In the genomic region with DNA sequence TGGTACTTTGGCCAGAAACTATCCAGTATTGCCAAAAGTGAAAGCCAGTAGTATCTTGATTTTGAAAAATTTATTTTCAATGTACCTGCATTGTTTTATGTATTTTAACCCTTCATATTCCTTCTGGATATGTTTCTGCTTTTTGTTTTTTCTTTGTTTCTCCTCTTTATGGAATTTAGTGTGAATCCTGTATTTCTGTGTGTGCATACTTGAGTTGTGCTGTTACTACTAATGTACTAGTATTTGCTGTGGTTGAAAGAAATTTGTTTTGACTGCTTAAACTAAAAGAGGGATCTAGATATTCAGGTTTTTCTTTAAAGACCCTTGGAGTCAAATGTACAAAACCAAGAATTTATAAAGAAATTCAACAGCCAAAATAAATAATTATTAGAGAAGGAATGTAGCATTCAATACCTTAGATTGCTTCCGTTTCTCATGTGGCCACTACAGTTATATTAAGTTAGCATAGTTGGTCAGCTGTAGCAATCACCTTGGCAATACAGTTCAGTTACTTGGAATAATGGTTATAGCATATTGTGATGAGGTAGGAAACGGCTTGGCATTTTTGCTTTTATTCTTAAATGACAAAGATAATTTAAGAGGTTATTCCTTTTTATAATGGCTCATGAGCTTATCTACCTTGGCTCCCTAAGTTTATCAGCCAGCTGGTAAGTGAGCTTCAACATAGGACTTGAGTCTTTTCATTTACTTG, we compare ENCODE assay signal across 27 cellular contexts. TPM values are rescaled to one million over a fixed set of nuclear protein-coding genes. Genes with fewer than 3 reads are reported as not detected.
DNase-seq lines count a peak whose midpoint lies in the region; ATAC-seq, FAIRE-seq and TF ChIP-seq lines count a peak whose summit lies in the region.
"Had no signal": no experiment of that assay in that cellular context is flagged by ENCODE, and none has a peak within 500 bp of the region (broad histone marks: within the 10 kb centered on the region; RNA-seq: fewer than 3 reads in every experiment).

No MANE protein-coding gene starts in this region.

- peaks cover 38 to 42% of the 10 kb centered on the region in 2 donors for H3K36me3 Mint-ChIP-seq in stimulated activated naive B cell treated with anti-CD40 and anti-IgM and Interleukin-4, amounts not matched to agents 10 μg/mL and 1 μg/mL and 100 μg/mL, for 72 hours

- TF ChIP-seq EP300 in HepG2 (IDR thresholded peaks at IDR 0.05; ENCODE audit: low read depth in 2 of 2, low read length in 2 of 2) (no peak), HepG2 (CRISPR knock-in tag; IDR thresholded peaks at IDR 0.05; ENCODE audit: borderline replicate concordance) (no peak), GM12878 (IDR thresholded peaks at IDR 0.05; ENCODE audit: borderline replicate concordance in 1 of 2, control insufficient read depth in 1 of 2, low read depth in 2 of 2, low read length in 2 of 2) (no peak)

- H2AFZ ChIP-seq in HepG2 (ENCODE audit: low read length) (no peak overlapping the region), Loucy (ENCODE audit: low read length) (no peak overlapping the region), GM12878 (ENCODE audit: control insufficient read depth, low read depth, low read length) (no peak overlapping the region)

- H3K4me1 Mint-ChIP-seq in stimulated activated naive B cell treated with anti-CD40 and anti-IgM and Interleukin-4, amounts not matched to agents 10 μg/mL and 1 μg/mL and 100 μg/mL, for 72 hours, result peaks cover 28 to 63% of the 10 kb centered on the region in 2 donors

- H3K9ac ChIP-seq in HepG2 (ENCODE audit: insufficient read depth, low read depth, low read length) (no peak overlapping the region), Loucy (ENCODE audit: low read depth, low read length, poor library complexity, severe bottlenecking) (peak overlapping the region; percentile 96), GM12878 (ENCODE audit: control insufficient read depth, insufficient read depth, low read length) (no peak overlapping the region)

- H3K27ac ChIP-seq in HepG2 (ENCODE audit: extremely low read length, insufficient read depth, low read length), result no peak overlapping the region
- H3K27ac ChIP-seq in right lobe of liver, result no peak overlapping the region
- no peak overlapping the region; the same call in 1 of the 2 replicates for H3K27ac ChIP-seq in GM12878 (ENCODE audit: control insufficient read depth, insufficient read depth)
- no peak overlapping the region for H3K27ac ChIP-seq in WERI-Rb-1

- TF ChIP-seq RAD21 in HepG2 (CRISPR knock-in tag; IDR thresholded peaks at IDR 0.05), result no peak
- TF ChIP-seq RAD21 in GM12878 (IDR thresholded peaks at IDR 0.05; ENCODE audit: insufficient read depth, low read depth, low read length), result no peak

- DNase-seq in HepG2 (ENCODE audit: low spot score) (no peak), right lobe of liver (no peak), GM12878 (ENCODE audit: low read depth, low spot score) (no peak), GM03348 (ENCODE audit: low spot score) (no peak), WERI-Rb-1 (no peak)
- no peak for DNase-seq in stimulated activated naive B cell treated with anti-CD40 and anti-IgM and Interleukin-4, amounts not matched to agents 10 μg/mL and 1 μg/mL and 100 μg/mL, for 72 hours
- DNase-seq: AML-193, COR-L47, DMS 273 treated with DMSO at 0.1 percent for 48 hours, DMS79 treated with DMSO at 0.1 percent for 48 hours, H9, HFFc6, Kasumi-1, MG63, NCI-H1048, NCI-H146, NCI-H2029, NCI-H2227 treated with DMSO at 0.1 percent for 48 hours, NCI-H510A, NCI-H774, PC-3, SHP77, SW 1271, T-helper 2 cell had no signal

- H3K4me2 ChIP-seq in HepG2 (ENCODE audit: low read depth, low read length), result no peak overlapping the region
- peak overlapping the region; percentile 79 for H3K4me2 ChIP-seq in Loucy (ENCODE audit: low read depth, low read length, poor library complexity, severe bottlenecking)
- H3K4me2 ChIP-seq in GM12878 (ENCODE audit: control insufficient read depth, insufficient read depth), result peak overlapping the region; percentile 78

- H3K4me3 Mint-ChIP-seq in stimulated activated naive B cell treated with anti-CD40 and anti-IgM and Interleukin-4, amounts not matched to agents 10 μg/mL and 1 μg/mL and 100 μg/mL, for 72 hours, result peak overlapping the region; percentile 21 to 73
- H3K4me3 Mint-ChIP-seq: H9, HFFc6 had no signal

- CTCF ChIA-PET in HepG2 (lab: Yijun Ruan, JAX; ENCODE audit: low intra/inter-chr PET ratio, low total read pairs) (no interaction called here), GM12878 (lab: Yijun Ruan, JAX) (interaction anchor here (0.7 to 7.9 kb wide), 5 partner anchors 10 to 66 kb away, joined by 3 to 60 read pairs (median 9); no protein-coding TSS in a partner anchor)

- in situ Hi-C loops in HepG2 (cut with HindIII; ENCODE audit: extremely low pct_ligation_motif_present, low pct_unique_long_range_greater_than_20kb) (no loop called here), GM12878 (cut with MboI) (no loop called here)

- H3K4me3 ChIP-seq in HepG2 (replicated peaks in 1 of 3; ENCODE audit: insufficient read depth in 1 of 3, low read depth in 2 of 3, low read length in 3 of 3) (no peak overlapping the region), right lobe of liver (no peak overlapping the region), Loucy (ENCODE audit: low read length, poor library complexity, severe bottlenecking) (peak overlapping the region; percentile 88), GM12878 (peak overlapping the region; percentile 85), WERI-Rb-1 (ENCODE audit: low read depth, low read length) (no peak overlapping the region)
- H3K4me3 ChIP-seq: MG63 had no signal

- peaks cover 0 to 1% of the 10 kb centered on the region in 2 donors for H3K9me3 Mint-ChIP-seq in stimulated activated naive B cell treated with anti-CD40 and anti-IgM and Interleukin-4, amounts not matched to agents 10 μg/mL and 1 μg/mL and 100 μg/mL, for 72 hours
- H3K9me3 Mint-ChIP-seq: H9, HFFc6 had no signal

- no peak for FAIRE-seq in HepG2 (lab: Jason Lieb, UNC)
- FAIRE-seq in GM12878 (lab: Jason Lieb, UNC), result no peak
- FAIRE-seq: GM19239 had no signal

- SMC1A ChIA-PET in GM12878 (lab: Charles Lee; ENCODE audit: uncharacterized antibody, unreplicated experiment), result interaction anchor here (0.8 to 14.7 kb wide), 11 partner anchors 8 to 492 kb away, joined by 3 to 254 read pairs (median 5); partner anchors contain the start of gene DNAJA2

- 99% methylated on average over 2 of the region's 2 CpGs for WGBS in HepG2 (ENCODE audit: low lambda C conversion rate)
- 74% methylated on average over 2 of the region's 2 CpGs for WGBS in right lobe of liver (ENCODE audit: insufficient coverage, low coverage, low lambda C conversion rate, missing lambda C conversion rate)
- WGBS in GM12878 (ENCODE audit: insufficient coverage, insufficient replicate concordance, low lambda C conversion rate, missing lambda C conversion rate), result 68% methylated on average over 2 of the region's 2 CpGs

- H3K79me2 ChIP-seq in HepG2 (ENCODE audit: insufficient read depth, low read length), result peaks cover 46% of the 10 kb centered on the region
- H3K79me2 ChIP-seq in Loucy (ENCODE audit: insufficient read depth, low read length), result peaks cover 75% of the 10 kb centered on the region
- peaks cover 63% of the 10 kb centered on the region for H3K79me2 ChIP-seq in GM12878 (ENCODE audit: control insufficient read depth, insufficient read depth, low read length)

- TF ChIP-seq POLR2A in HepG2 (IDR thresholded peaks at IDR 0.05; ENCODE audit: insufficient read depth in 1 of 2, low read depth in 2 of 2, low read length in 2 of 2), result no peak
- no peak for TF ChIP-seq POLR2A in right lobe of liver (IDR thresholded peaks at IDR 0.05)
- no peak for TF ChIP-seq POLR2A in GM12878 (IDR thresholded peaks at IDR 0.05; ENCODE audit: low read depth, low read length)

- RAD21 ChIA-PET in GM12878 (lab: Charles Lee; ENCODE audit: unreplicated experiment), result interaction anchor here (1.0 to 19.6 kb wide), 8 partner anchors 9 to 322 kb away, joined by 3 to 238 read pairs (median 10); partner anchors contain the start of gene NETO2

- H3K27me3 ChIP-seq in HepG2 (ENCODE audit: control insufficient read depth in 1 of 2, insufficient read depth in 2 of 2, low read length in 2 of 2) (no peaks in the 10 kb centered on the region; a peak in 1 of 5 replicates), right lobe of liver (no peaks in the 10 kb centered on the region), Loucy (ENCODE audit: insufficient read depth, low read length, poor library complexity, severe bottlenecking) (no peaks in the 10 kb centered on the region), GM12878 (replicated peaks in 1 of 2; ENCODE audit: control insufficient read depth in 2 of 2, insufficient read depth in 2 of 2, low read length in 1 of 2) (no peaks in the 10 kb centered on the region), WERI-Rb-1 (ENCODE audit: insufficient read depth, low read depth, severe bottlenecking) (no peaks in the 10 kb centered on the region)
- H3K27me3 ChIP-seq: MG63 had no signal

- TF ChIP-seq CTCF in HepG2 (CRISPR knock-in tag; IDR thresholded peaks at IDR 0.05), result no peak
- TF ChIP-seq CTCF in right lobe of liver (IDR thresholded peaks at IDR 0.05), result no peak
- TF ChIP-seq CTCF in Loucy (conservative IDR thresholded peaks at IDR 0.05; ENCODE audit: low read length), result no peak
- no peak for TF ChIP-seq CTCF in GM12878 (IDR thresholded peaks at IDR 0.05 in 2 of 3, conservative IDR thresholded peaks at IDR 0.05 in 1 of 3; ENCODE audit: control insufficient read depth in 2 of 3, extremely low read depth in 1 of 3, insufficient read depth in 1 of 3, low read depth in 3 of 3, low read length in 3 of 3)
- TF ChIP-seq CTCF in WERI-Rb-1 (IDR thresholded peaks at IDR 0.05; ENCODE audit: low read depth, low read length), result no peak

- POLR2A ChIA-PET in HepG2 (lab: Yijun Ruan, JAX), result no interaction called here
- POLR2A ChIA-PET in GM12878 (lab: Charles Lee), result interaction anchor here (1.0 to 3.2 kb wide), 4 partner anchors 8 to 27 kb away, joined by 3 to 13 read pairs (median 9); no protein-coding TSS in a partner anchor

- peaks cover 1 to 8% of the 10 kb centered on the region in 2 experiments; a peak in 3 of 5 replicates for H3K36me3 ChIP-seq in HepG2 (replicated peaks in 1 of 2; ENCODE audit: control insufficient read depth in 1 of 2, insufficient read depth in 2 of 2, low read length in 2 of 2)
- H3K36me3 ChIP-seq in right lobe of liver, result no peaks in the 10 kb centered on the region
- no peaks in the 10 kb centered on the region for H3K36me3 ChIP-seq in Loucy (ENCODE audit: insufficient read depth, low read length)
- peaks cover 0 to 7% of the 10 kb centered on the region in 2 experiments; a peak in 3 of 4 replicates for H3K36me3 ChIP-seq in GM12878 (ENCODE audit: control insufficient read depth in 2 of 2, insufficient read depth in 2 of 2, low read length in 1 of 2)
- no peaks in the 10 kb centered on the region; the same call in 1 of the 2 replicates for H3K36me3 ChIP-seq in WERI-Rb-1
- H3K36me3 ChIP-seq: MG63 had no signal

- no peak overlapping the region for H3K27ac Mint-ChIP-seq in stimulated activated naive B cell treated with anti-CD40 and anti-IgM and Interleukin-4, amounts not matched to agents 10 μg/mL and 1 μg/mL and 100 μg/mL, for 72 hours
- H3K27ac Mint-ChIP-seq: H9, HFFc6 had no signal

- H3K27me3 Mint-ChIP-seq in stimulated activated naive B cell treated with anti-CD40 and anti-IgM and Interleukin-4, amounts not matched to agents 10 μg/mL and 1 μg/mL and 100 μg/mL, for 72 hours, result no peaks in the 10 kb centered on the region

- H3K4me1 ChIP-seq in HepG2 (ENCODE audit: insufficient read depth, low read length) (peaks cover 64% of the 10 kb centered on the region), right lobe of liver (peaks cover 0 to 11% (median 0%) of the 10 kb centered on the region in 4 donors), Loucy (ENCODE audit: insufficient read depth, low read length, poor library complexity, severe bottlenecking) (peaks cover 55% of the 10 kb centered on the region), GM12878 (ENCODE audit: control insufficient read depth, insufficient read depth, low read length) (peaks cover 6% of the 10 kb centered on the region; the same call in 1 of the 2 replicates)

- no peaks in the 10 kb centered on the region for H3K9me2 ChIP-seq in Loucy (replicated peaks; ENCODE audit: low read depth, low read length)

- intact Hi-C loops in HepG2 (cut with micrococcal nuclease; ENCODE audit: unreplicated experiment) (no loop called here), right lobe of liver (cut with DNase I) (no loop called here), GM12878 (cut with micrococcal nuclease; ENCODE audit: unreplicated experiment) (loop anchor here (1.0 to 10.0 kb wide), 3 partner anchors 27 to 151 kb away; no protein-coding TSS in a partner anchor)

- BruUV-seq in HepG2 (replicated peaks; lab: Mats Ljungman, UMichigan) (no TSS peak), GM12878 (replicated peaks; lab: Mats Ljungman, UMichigan) (no TSS peak)

- H3F3A ChIP-seq in Loucy (ENCODE audit: low read depth), result no peaks in the 10 kb centered on the region

- H4K20me1 ChIP-seq in HepG2 (ENCODE audit: insufficient read depth, low read length) (no peaks in the 10 kb centered on the region), Loucy (ENCODE audit: insufficient read depth, low read length, poor library complexity, severe bottlenecking) (peaks cover 17% of the 10 kb centered on the region), GM12878 (ENCODE audit: control insufficient read depth, insufficient read depth) (no peaks in the 10 kb centered on the region)

- ATAC-seq in HepG2 (no peak), right lobe of liver (no peak), GM12878 (no peak), HG03196 (IDR thresholded peaks at IDR 0.05; ENCODE audit: unreplicated experiment) (no peak)
- ATAC-seq in stimulated activated naive B cell treated with anti-CD40 and anti-IgM and Interleukin-4, amounts not matched to agents 10 μg/mL and 1 μg/mL and 100 μg/mL, for 72 hours (replicated peaks), result no peak
- ATAC-seq: PC-3 had no signal

- H3K9me3 ChIP-seq in HepG2 (ENCODE audit: low read length), result no peaks in the 10 kb centered on the region
- no peaks in the 10 kb centered on the region for H3K9me3 ChIP-seq in right lobe of liver
- no peaks in the 10 kb centered on the region for H3K9me3 ChIP-seq in Loucy (ENCODE audit: insufficient read depth, low read depth, low read length)
- no peaks in the 10 kb centered on the region for H3K9me3 ChIP-seq in GM12878 (replicated peaks; ENCODE audit: control insufficient read depth, insufficient read depth, low read length)
- no peaks in the 10 kb centered on the region for H3K9me3 ChIP-seq in WERI-Rb-1 (ENCODE audit: severe bottlenecking)
- H3K9me3 ChIP-seq: MG63 had no signal

RNA-seq across cellular contexts. Expression of gene PHKB, which starts 4.9 kb away (rescaled TPM):
- total RNA-seq in HepG2 (2016; rRNA removed; fragmentation: Illumina TruSeq; extraction: Trizol) (66.0 and 95.1 TPM in 2 replicates), right lobe of liver (10 to 100 TPM; 28.9 to 45.3 (median 35.4) TPM), GM12878 (2014; rRNA removed) (39.4 and 41.9 TPM in 2 replicates), GM12878 (2014; rRNA removed; fragmentation: Illumina TruSeq; extraction: Trizol) (44.1 and 48.4 TPM in 2 replicates), GM12878 (2021) (35.9 and 37.3 TPM in 2 replicates)
- 200 and 220 TPM in 2 replicates for total RNA-seq in HepG2 (2016; cell fraction: cytosol; rRNA removed; fragmentation: Illumina TruSeq; extraction: Trizol; ENCODE audit: low read depth)
- total RNA-seq in HepG2 (2016; cell fraction: insoluble cytoplasmic fraction; rRNA removed; fragmentation: Illumina TruSeq; extraction: Trizol), result 58.0 and 93.2 TPM in 2 replicates
- 88.4 and 98.7 TPM in 2 replicates for total RNA-seq in HepG2 (2016; cell fraction: membrane; rRNA removed; fragmentation: Illumina TruSeq; extraction: Trizol)
- total RNA-seq in HepG2 (2016; cell fraction: nucleus; rRNA removed; fragmentation: Illumina TruSeq; extraction: Trizol), result 84.8 and 101 TPM in 2 replicates
- polyA plus RNA-seq in HepG2 (2011; rRNA removed) (62.4 and 80.8 TPM in 2 replicates), GM12878 (2011; rRNA removed) (65.6 and 93.6 TPM in 2 replicates), GM12878 (2014; fragmentation: Illumina TruSeq; extraction: Trizol) (34.9 and 41.8 TPM in 2 replicates), GM12878 (2014; fragmentation: Nextera tagmentation; extraction: Ambion mirVana) (10 to 100 TPM; 14.2 to 15.7 TPM), GM12878 (2014; rRNA removed) (27.7 and 31.5 TPM in 2 replicates), GM12878 (2016; fragmentation: Nextera tagmentation; extraction: Ambion mirVana) (10 to 100 TPM; 36.8 to 46.0 TPM)
- polyA plus RNA-seq in HepG2 (2011; cell fraction: cytosol; rRNA removed), result 25.3 and 40.2 TPM in 2 replicates
- polyA plus RNA-seq in HepG2 (2011; cell fraction: nucleus; rRNA removed), result 78.9 and 86.4 TPM in 2 replicates
- polyA plus RNA-seq in HepG2 (2012), result 46.4 and 75.5 TPM in 2 replicates
- 9.5 and 12.2 TPM in 2 replicates for polyA plus RNA-seq in HepG2 (2016; cell fraction: cytosol; fragmentation: Illumina TruSeq; extraction: Trizol; ENCODE audit: low read depth)
- polyA plus RNA-seq in HepG2 (2016; cell fraction: insoluble cytoplasmic fraction; fragmentation: Illumina TruSeq; extraction: Trizol; ENCODE audit: low read depth), result 93.2 and 94.4 TPM in 2 replicates
- polyA plus RNA-seq in HepG2 (2016; cell fraction: membrane; fragmentation: Illumina TruSeq; extraction: Trizol; ENCODE audit: low read depth), result 31.8 and 34.3 TPM in 2 replicates
- 81.2 and 89.2 TPM in 2 replicates for polyA plus RNA-seq in HepG2 (2016; cell fraction: nucleus; fragmentation: Illumina TruSeq; extraction: Trizol; ENCODE audit: insufficient read depth, low read depth)
- 88.9 and 99.3 TPM in 2 replicates for polyA minus RNA-seq in HepG2 (2011; rRNA and poly(A)+ RNA removed; ENCODE audit: low replicate concordance)
- polyA minus RNA-seq in HepG2 (2011; cell fraction: cytosol; rRNA and poly(A)+ RNA removed), result 53.6 and 56.7 TPM in 2 replicates
- polyA minus RNA-seq in HepG2 (2011; cell fraction: nucleus; rRNA and poly(A)+ RNA removed), result 321 and 334 TPM in 2 replicates
- total RNA-seq in GM12878 (2013; cell fraction: nucleolus; rRNA removed), result 482 and 484 TPM in 2 replicates
- 16.8 TPM for polyA plus RNA-seq in GM12878 (2011; ENCODE audit: low read depth)
- polyA plus RNA-seq in GM12878 (2011; cell fraction: cytosol; rRNA removed), result 29.8 and 33.8 TPM in 2 replicates
- polyA plus RNA-seq in GM12878 (2011; cell fraction: nucleus; rRNA removed), result 68.6 and 78.6 TPM in 2 replicates
- 26.1 and 29.1 TPM in 2 replicates for polyA plus RNA-seq in GM12878 (2012)
- 152 and 187 TPM in 2 replicates for polyA minus RNA-seq in GM12878 (2011; rRNA and poly(A)+ RNA removed)
- polyA minus RNA-seq in GM12878 (2011; cell fraction: cytosol; rRNA and poly(A)+ RNA removed), result 27.1 and 37.1 TPM in 2 replicates
- polyA minus RNA-seq in GM12878 (2011; cell fraction: nucleus; rRNA and poly(A)+ RNA removed), result 115 and 182 TPM in 2 replicates

RNA-seq across cellular contexts. Expression of gene ITFG1, which starts 5.2 kb away (rescaled TPM):
- total RNA-seq in HepG2 (2016; rRNA removed; fragmentation: Illumina TruSeq; extraction: Trizol) (43.7 and 74.5 TPM in 2 replicates), right lobe of liver (10 to 100 TPM; 29.9 to 43.8 (median 39.2) TPM), GM12878 (2014; rRNA removed) (27.6 and 29.9 TPM in 2 replicates), GM12878 (2014; rRNA removed; fragmentation: Illumina TruSeq; extraction: Trizol) (37.3 and 40.1 TPM in 2 replicates), GM12878 (2021) (21.3 and 22.2 TPM in 2 replicates)
- 10.6 and 11.3 TPM in 2 replicates for total RNA-seq in HepG2 (2016; cell fraction: cytosol; rRNA removed; fragmentation: Illumina TruSeq; extraction: Trizol; ENCODE audit: low read depth)
- 41.6 and 78.2 TPM in 2 replicates for total RNA-seq in HepG2 (2016; cell fraction: insoluble cytoplasmic fraction; rRNA removed; fragmentation: Illumina TruSeq; extraction: Trizol)
- total RNA-seq in HepG2 (2016; cell fraction: membrane; rRNA removed; fragmentation: Illumina TruSeq; extraction: Trizol), result 28.3 and 33.2 TPM in 2 replicates
- total RNA-seq in HepG2 (2016; cell fraction: nucleus; rRNA removed; fragmentation: Illumina TruSeq; extraction: Trizol), result 99.8 and 112 TPM in 2 replicates
- polyA plus RNA-seq in HepG2 (2011; rRNA removed) (129 and 150 TPM in 2 replicates), GM12878 (2011; rRNA removed) (56.3 and 93.7 TPM in 2 replicates), GM12878 (2014; fragmentation: Illumina TruSeq; extraction: Trizol) (29.6 and 36.5 TPM in 2 replicates), GM12878 (2014; fragmentation: Nextera tagmentation; extraction: Ambion mirVana) (10 to 100 TPM in 1 of 2 experiments, 1 to 10 TPM in 1; 9.3 to 15.9 TPM), GM12878 (2014; rRNA removed) (11.5 and 13.8 TPM in 2 replicates), GM12878 (2016; fragmentation: Nextera tagmentation; extraction: Ambion mirVana) (10 to 100 TPM; 45.1 to 45.2 TPM)
- 61.2 and 97.7 TPM in 2 replicates for polyA plus RNA-seq in HepG2 (2011; cell fraction: cytosol; rRNA removed)
- 18.9 and 25.5 TPM in 2 replicates for polyA plus RNA-seq in HepG2 (2011; cell fraction: nucleus; rRNA removed)
- 74.2 and 93.9 TPM in 2 replicates for polyA plus RNA-seq in HepG2 (2012)
- polyA plus RNA-seq in HepG2 (2016; cell fraction: cytosol; fragmentation: Illumina TruSeq; extraction: Trizol; ENCODE audit: low read depth), result 14.2 and 16.6 TPM in 2 replicates
- 46.8 and 47.5 TPM in 2 replicates for polyA plus RNA-seq in HepG2 (2016; cell fraction: insoluble cytoplasmic fraction; fragmentation: Illumina TruSeq; extraction: Trizol; ENCODE audit: low read depth)
- polyA plus RNA-seq in HepG2 (2016; cell fraction: membrane; fragmentation: Illumina TruSeq; extraction: Trizol; ENCODE audit: low read depth), result 26.3 and 29.6 TPM in 2 replicates
- 109 and 116 TPM in 2 replicates for polyA plus RNA-seq in HepG2 (2016; cell fraction: nucleus; fragmentation: Illumina TruSeq; extraction: Trizol; ENCODE audit: insufficient read depth, low read depth)
- polyA minus RNA-seq in HepG2 (2011; rRNA and poly(A)+ RNA removed; ENCODE audit: low replicate concordance), result 21.2 and 34.6 TPM in 2 replicates
- polyA minus RNA-seq in HepG2 (2011; cell fraction: cytosol; rRNA and poly(A)+ RNA removed), result 38.5 and 42.1 TPM in 2 replicates
- polyA minus RNA-seq in HepG2 (2011; cell fraction: nucleus; rRNA and poly(A)+ RNA removed), result 93.2 and 115 TPM in 2 replicates
- total RNA-seq in GM12878 (2013; cell fraction: nucleolus; rRNA removed), result 171 and 189 TPM in 2 replicates
- 11.4 TPM for polyA plus RNA-seq in GM12878 (2011; ENCODE audit: low read depth)
- 20.2 and 24.5 TPM in 2 replicates for polyA plus RNA-seq in GM12878 (2011; cell fraction: cytosol; rRNA removed)
- polyA plus RNA-seq in GM12878 (2011; cell fraction: nucleus; rRNA removed), result 18.3 and 23.1 TPM in 2 replicates
- polyA plus RNA-seq in GM12878 (2012), result 17.5 and 19.5 TPM in 2 replicates
- 35.1 and 48.0 TPM in 2 replicates for polyA minus RNA-seq in GM12878 (2011; rRNA and poly(A)+ RNA removed)
- 9.6 and 13.7 TPM in 2 replicates for polyA minus RNA-seq in GM12878 (2011; cell fraction: cytosol; rRNA and poly(A)+ RNA removed)
- 57.8 and 86.2 TPM in 2 replicates for polyA minus RNA-seq in GM12878 (2011; cell fraction: nucleus; rRNA and poly(A)+ RNA removed)

Comparison
In these comparisons a context has a peak if more than half of its experiments do, and no peak if none do; other contexts are left out.
1. H3K4me3 ChIP-seq: peak in Loucy (single experiment) and GM12878 (single experiment); none in HepG2 (0 of 3), right lobe of liver (0 of 3) and WERI-Rb-1 (single experiment).